ENCODE assay signal across 9 cellular contexts in the genomic region with DNA sequence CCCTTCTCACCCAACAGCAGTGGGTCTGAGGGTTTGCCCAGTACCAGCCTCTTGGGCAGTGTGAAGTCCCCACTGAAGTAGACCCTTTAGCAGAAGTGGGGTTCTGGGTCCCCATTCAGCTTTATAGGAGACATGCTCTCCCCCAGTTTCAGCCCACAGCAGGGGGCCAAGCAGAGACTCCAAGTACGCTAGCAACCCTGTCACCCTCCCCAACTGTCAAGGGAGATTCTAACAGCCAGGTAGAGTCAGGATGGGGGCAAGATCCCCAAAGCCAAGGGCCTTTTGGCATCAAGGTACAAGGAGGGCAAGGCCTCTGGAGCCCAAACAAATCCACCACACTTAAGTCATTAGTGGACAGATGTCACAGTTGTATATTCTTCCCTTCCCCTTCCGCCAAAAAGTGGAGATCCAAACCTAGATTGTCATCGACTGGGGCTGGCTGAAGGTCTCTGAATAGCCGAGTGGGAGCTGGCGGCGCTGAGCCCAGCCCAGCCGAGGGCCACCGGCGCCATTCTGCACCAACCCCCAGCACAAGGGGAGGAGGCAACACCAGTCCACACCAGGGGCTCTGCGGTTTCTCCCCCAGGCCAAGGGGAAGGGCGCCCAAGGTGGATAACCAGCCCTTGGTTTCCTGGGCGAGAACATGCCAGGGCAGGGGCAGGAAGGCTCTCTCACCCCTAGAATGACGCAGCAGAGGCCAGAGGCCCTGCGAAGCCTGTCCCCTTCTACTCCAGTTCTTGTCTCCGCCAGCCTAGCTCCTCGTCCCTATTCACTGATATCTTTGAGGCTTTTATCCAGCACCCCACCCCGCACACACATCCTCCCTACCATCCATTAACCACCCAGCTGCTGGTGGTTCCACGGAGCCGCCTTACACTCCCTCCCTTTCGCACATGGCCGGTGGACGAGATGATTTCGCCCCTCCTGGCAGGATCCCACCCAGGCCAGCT. TPM values are rescaled to one million over a fixed set of nuclear protein-coding genes. Genes with fewer than 3 reads are reported as not detected.
DNase-seq lines count a peak whose midpoint lies in the region; TF ChIP-seq lines count a peak whose summit lies in the region.
"Had no signal": no experiment of that assay in that cellular context is flagged by ENCODE, and none has a peak within 500 bp of the region (broad histone marks: within the 10 kb centered on the region; RNA-seq: fewer than 3 reads in every experiment).

No MANE protein-coding gene starts in this region.

- peak in 1 of 2 experiments; percentile 37 for DNase-seq in HAP-1 (ENCODE audit: low spot score in 2 of 2)
- peak; percentile 71 for DNase-seq in sigmoid colon
- no peak for DNase-seq in CD1c-positive myeloid dendritic cell (ENCODE audit: extremely low spot score)
- no peak for DNase-seq in HPDE6-E6E7 (ENCODE audit: extremely low spot score)
- DNase-seq in NCI-H446 (lab: John Stamatoyannopoulos, UW), result no peak
- no peak for DNase-seq in MV-4-11 (lab: John Stamatoyannopoulos, UW)

- peaks cover 5% of the 10 kb centered on the region; the same call in 1 of the 2 replicates for H3K36me3 ChIP-seq in HAP-1 (replicated peaks)
- no peaks in the 10 kb centered on the region for H3K36me3 ChIP-seq in iPS-18a (ENCODE audit: control insufficient read depth, low read depth, low read length)
- no peaks in the 10 kb centered on the region for H3K36me3 ChIP-seq in sigmoid colon

- H3K27me3 ChIP-seq in HAP-1 (ENCODE audit: low read depth), result no peaks in the 10 kb centered on the region
- H3K27me3 ChIP-seq in iPS-18a (ENCODE audit: control insufficient read depth, insufficient read depth, low read length), result peaks cover 10% of the 10 kb centered on the region
- no peaks in the 10 kb centered on the region for H3K27me3 ChIP-seq in sigmoid colon

- no peak overlapping the region for H3K27ac Mint-ChIP-seq in activated naive CD8-positive, alpha-beta T cell

- H3K4me3 Mint-ChIP-seq in activated naive CD8-positive, alpha-beta T cell, result peak overlapping the region; percentile 68

- TF ChIP-seq EP300 in sigmoid colon (IDR thresholded peaks at IDR 0.05), result no peak

- H3K9me3 ChIP-seq in HAP-1, result no peaks in the 10 kb centered on the region
- no peaks in the 10 kb centered on the region for H3K9me3 ChIP-seq in iPS-18a (ENCODE audit: control insufficient read depth, low read depth, low read length)
- H3K9me3 ChIP-seq in sigmoid colon, result no peaks in the 10 kb centered on the region

- H3K36me3 Mint-ChIP-seq in activated naive CD8-positive, alpha-beta T cell, result no peaks in the 10 kb centered on the region

- H3K4me1 ChIP-seq in HAP-1 (peaks cover 16% of the 10 kb centered on the region; the same call in 1 of the 2 replicates), iPS-18a (ENCODE audit: control insufficient read depth, low read depth, low read length) (peaks cover 37% of the 10 kb centered on the region), sigmoid colon (peaks cover 0 to 60% (median 42%) of the 10 kb centered on the region in 4 donors)

- intact Hi-C loops in sigmoid colon (cut with DNase I), result no loop called here

- TF ChIP-seq CTCF in sigmoid colon (IDR thresholded peaks at IDR 0.05), result no peak

- H3K9me3 Mint-ChIP-seq in activated naive CD8-positive, alpha-beta T cell (ENCODE audit: low read depth), result no peaks in the 10 kb centered on the region

- in situ Hi-C loops in HAP-1 (cut with MboI; ENCODE audit: low sequenced_read_pairs), result no loop called here

- H3K4me1 Mint-ChIP-seq in activated naive CD8-positive, alpha-beta T cell (ENCODE audit: low read depth), result peaks cover 7% of the 10 kb centered on the region

- H3K4me3 ChIP-seq in HAP-1 (peak overlapping the region; percentile 42), iPS-18a (ENCODE audit: low read length) (peak overlapping the region; percentile 82), sigmoid colon (peak overlapping the region; percentile 66 to 96 (median 90))

- WGBS in sigmoid colon, 2 donors, result 78 to 79% methylated on average over 23 of the region's 23 CpGs

- TF ChIP-seq POLR2A in sigmoid colon (IDR thresholded peaks at IDR 0.05), result no peak

- H3K9ac ChIP-seq in iPS-18a (ENCODE audit: low read length), result peak overlapping the region; percentile 71

- H3K27ac ChIP-seq in iPS-18a (ENCODE audit: low read length), result peak overlapping the region; percentile 38
- H3K27ac ChIP-seq in sigmoid colon, result peak overlapping the region; percentile 95 to 99 (median 96)

- peaks cover 19% of the 10 kb centered on the region for H3K27me3 Mint-ChIP-seq in activated naive CD8-positive, alpha-beta T cell

RNA-seq across cellular contexts. Expression of a gene that starts 1.5 kb away (rescaled TPM):
- 10 to 100 TPM; 22.1 to 58.2 (median 23.6) TPM for total RNA-seq in sigmoid colon
- 1 to 10 TPM in 2 of 3 donors, under 1 TPM in 1; 0.69 to 7.3 (median 4.8) TPM for polyA plus RNA-seq in sigmoid colon
- total RNA-seq: activated CD8-positive, alpha-beta memory T cell treated with anti-CD3 and anti-CD28 coated beads for 36 hours had no signal

RNA-seq across cellular contexts. Expression of a gene that starts 51.6 kb away (rescaled TPM):
- 1 to 10 TPM; 1.2 to 6.9 (median 2.5) TPM for total RNA-seq in sigmoid colon
- 10 to 100 TPM in 1 of 3 donors, 1 to 10 TPM in 1, under 1 TPM in 1; 0.69 to 12.9 (median 2.4) TPM for polyA plus RNA-seq in sigmoid colon
